In genomic region chr9:133534346-133535284, GRCh38 we compare ENCODE assay signal across 1 cellular context.
TF ChIP-seq lines count a peak whose summit lies in the region.

ADAMTSL2 (plus strand) TSS chr9:133534704; CDS start chr9:133536713, 2,009 bp downstream.

TF ChIP-seq in HepG2, 621 proteins besides CTCF, POLR2A, EP300 and RAD21 (continued from another document):
- TF ChIP-seq POGK (CRISPR knock-in tag; conservative IDR thresholded peaks at IDR 0.05) (0 out of 2 replicates have a peak, but pooled peaks have one; percentile 21), ZEB1 (IDR thresholded peaks at IDR 0.05; ENCODE audit: insufficient replicate concordance, low read depth) (peak; percentile 33), KLF6 (CRISPR knock-in tag; IDR thresholded peaks at IDR 0.05) (0 out of 2 replicates have a peak, but pooled peaks have one; percentile 17), ZNF501 (CRISPR knock-in tag; IDR thresholded peaks at IDR 0.05) (no peak), RBAK (CRISPR knock-in tag; IDR thresholded peaks at IDR 0.05) (no peak), ONECUT2 (CRISPR knock-in tag; IDR thresholded peaks at IDR 0.05) (no peak), ZNF607 (CRISPR knock-in tag; IDR thresholded peaks at IDR 0.05; ENCODE audit: borderline replicate concordance) (no peak), ZNF282 (IDR thresholded peaks at IDR 0.05; ENCODE audit: partially characterized antibody) (no peak), ZBTB21 (CRISPR knock-in tag; IDR thresholded peaks at IDR 0.05) (no peak), ZNF619 (CRISPR knock-in tag; IDR thresholded peaks at IDR 0.05) (no peak), HES4 (CRISPR knock-in tag; IDR thresholded peaks at IDR 0.05; ENCODE audit: borderline replicate concordance) (peak; percentile 53; the same call in 1 of the 2 replicates), WIZ (CRISPR knock-in tag; IDR thresholded peaks at IDR 0.05) (no peak), MYPOP (CRISPR knock-in tag; IDR thresholded peaks at IDR 0.05) (peak; percentile 68), GFI1 (CRISPR knock-in tag; IDR thresholded peaks at IDR 0.05; ENCODE audit: borderline replicate concordance) (no peak), NFE2L2 (IDR thresholded peaks at IDR 0.05; ENCODE audit: low read length) (no peak), ZNF503 (CRISPR knock-in tag; IDR thresholded peaks at IDR 0.05) (no peak; the same call in 1 of the 2 replicates), ZC3H4 (CRISPR knock-in tag; IDR thresholded peaks at IDR 0.05; ENCODE audit: borderline replicate concordance) (no peak), ZNF691 (CRISPR knock-in tag; IDR thresholded peaks at IDR 0.05; ENCODE audit: borderline replicate concordance, low read depth) (peak; percentile 9; the same call in 1 of the 2 replicates), PHF21A (CRISPR knock-in tag; IDR thresholded peaks at IDR 0.05) (peak; percentile 33), ZNF782 (CRISPR knock-in tag; IDR thresholded peaks at IDR 0.05; ENCODE audit: borderline replicate concordance) (no peak), HOXA9 (CRISPR knock-in tag; IDR thresholded peaks at IDR 0.05; ENCODE audit: borderline replicate concordance) (no peak), ZBTB2 (CRISPR knock-in tag; IDR thresholded peaks at IDR 0.05; ENCODE audit: low read depth) (no peak), UBTF (CRISPR knock-in tag; IDR thresholded peaks at IDR 0.05) (peak; percentile 64; the same call in 1 of the 2 replicates), ZNF205 (CRISPR knock-in tag; IDR thresholded peaks at IDR 0.05) (no peak), HOXA7 (CRISPR knock-in tag; IDR thresholded peaks at IDR 0.05) (no peak), PHF8 (CRISPR knock-in tag; IDR thresholded peaks at IDR 0.05) (peak; percentile 40), XRCC5 (optimal IDR thresholded peaks at IDR 0.05; ENCODE audit: low read length) (no peak), ZNF567 (CRISPR knock-in tag; IDR thresholded peaks at IDR 0.05; ENCODE audit: borderline replicate concordance) (no peak), ZNF513 (CRISPR knock-in tag; conservative IDR thresholded peaks at IDR 0.05) (no peak), ZSCAN30 (CRISPR knock-in tag; IDR thresholded peaks at IDR 0.05) (no peak), ZNF740 (CRISPR knock-in tag; IDR thresholded peaks at IDR 0.05) (no peak), SIX4 (CRISPR knock-in tag; IDR thresholded peaks at IDR 0.05) (no peak), ZNF496 (CRISPR knock-in tag; IDR thresholded peaks at IDR 0.05; ENCODE audit: insufficient replicate concordance) (no peak), FOXO1 (CRISPR knock-in tag; IDR thresholded peaks at IDR 0.05) (no peak), HNRNPK (IDR thresholded peaks at IDR 0.05; ENCODE audit: low read depth, low read length, poor library complexity, severe bottlenecking) (peak; percentile 79), ZFX (CRISPR knock-in tag; IDR thresholded peaks at IDR 0.05; ENCODE audit: low read depth) (peak; percentile 74; the same call in 1 of the 2 replicates), ZNF318 (CRISPR knock-in tag; IDR thresholded peaks at IDR 0.05) (no peak)
